ENCODE assay signal across 33 cellular contexts in the genomic region with DNA sequence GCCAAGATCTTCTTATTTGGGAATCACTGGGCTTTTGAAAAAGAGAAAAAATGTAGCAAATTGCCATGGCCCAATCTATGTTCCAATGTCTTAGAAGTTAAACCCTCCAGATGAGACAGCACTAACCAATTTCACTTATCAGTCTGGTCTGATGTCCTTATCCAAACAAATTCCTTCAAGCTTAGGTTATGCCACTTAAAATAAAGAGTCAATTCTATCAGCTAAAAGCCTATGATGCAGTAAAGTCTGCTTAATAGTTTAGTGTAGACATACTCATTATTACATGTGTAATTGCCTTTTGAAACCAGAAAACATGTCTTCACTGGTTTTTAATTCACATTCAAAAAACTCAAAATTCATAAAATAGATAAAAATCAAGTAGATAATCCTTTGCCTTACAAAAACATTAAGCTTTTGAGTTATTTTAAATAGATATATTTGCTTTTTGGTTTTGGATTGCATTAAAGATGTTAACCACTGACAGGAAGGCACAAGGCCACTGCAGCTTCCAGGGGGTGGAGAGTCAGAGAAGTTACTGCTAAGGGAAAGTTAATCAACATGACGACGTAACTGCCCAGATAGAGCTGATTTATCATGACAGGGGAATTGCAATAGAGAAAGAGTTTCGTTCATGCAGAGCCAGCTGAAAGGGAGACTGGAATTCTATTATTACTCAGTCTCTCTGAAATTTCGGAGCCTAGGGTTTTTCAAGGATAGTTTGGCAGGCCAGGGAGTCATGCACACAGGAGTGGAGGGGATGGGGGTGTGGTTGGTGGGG.
"Had no signal": no experiment of that assay in that cellular context is flagged by ENCODE, and none has a peak within 500 bp of the region (broad histone marks: within the 10 kb centered on the region; RNA-seq: fewer than 3 reads in every experiment).

No MANE protein-coding gene starts in this region.

- H3K36me3 Mint-ChIP-seq: brain; naive B cell; stimulated activated effector memory CD8-positive, alpha-beta T cell treated with anti-CD3 and anti-CD28 coated beads, Interleukin-12 subunit alpha, Interleukin-12 subunit beta, amount 100 ng/mL, for 72 hours had no signal

- H3K36me3 ChIP-seq: cardiac muscle cell, heart left ventricle, left lung, pancreas, prostate gland, thoracic aorta, uterus had no signal

- H3K27ac ChIP-seq: cardiac muscle cell, coronary artery, heart left ventricle, left lung, pancreas, prostate gland, skin epidermis, thoracic aorta, uterus had no signal

- H3K4me3 Mint-ChIP-seq: activated B cell treated with CpG ODN at 0.5 μM for 24 hours; activated CD8-positive, alpha-beta T cell treated with anti-CD3 and anti-CD28 coated beads for 36 hours; brain; effector memory CD8-positive, alpha-beta T cell; naive B cell; neural crest cell; stimulated activated effector memory CD8-positive, alpha-beta T cell treated with anti-CD3 and anti-CD28 coated beads, Interleukin-12 subunit alpha, Interleukin-12 subunit beta, amount 100 ng/mL, for 72 hours; stimulated activated naive CD8-positive, alpha-beta T cell treated with anti-CD3 and anti-CD28 coated beads, Interleukin-15, Interleukin-2, amounts not matched to agents 100 ng/mL and 50 ng/mL, for 24 hours; T-helper 2 cell treated with Interferon-gamma antibody and Interleukin-4, amounts not matched to agents 5 μg/mL and 100 μg/mL, for 36 hours had no signal

- ATAC-seq: activated CD8-positive, alpha-beta T cell treated with anti-CD3 and anti-CD28 coated beads for 36 hours; activated naive CD4-positive, alpha-beta T cell treated with anti-CD3 and anti-CD28 coated beads, Interleukin-2, amount 50 U/mL, for 72 hours; effector memory CD8-positive, alpha-beta T cell; heart left ventricle; left lung; pancreas; sciatic nerve; stimulated activated effector memory CD8-positive, alpha-beta T cell treated with anti-CD3 and anti-CD28 coated beads, Interleukin-12 subunit alpha, Interleukin-12 subunit beta, amount 100 ng/mL, for 72 hours had no signal

- H3K4me3 ChIP-seq: cardiac muscle cell, coronary artery, heart left ventricle, left lung, lung, pancreas, prostate gland, skin epidermis, thoracic aorta, uterus had no signal

- DNase-seq: activated B cell treated with CpG ODN at 0.5 μM for 24 hours; activated CD4-positive, alpha-beta T cell treated with anti-CD3 and anti-CD28 coated beads, Interleukin-2, amount 50 U/mL, for 1 hour; activated CD8-positive, alpha-beta T cell treated with anti-CD3 and anti-CD28 coated beads for 36 hours; activated naive CD4-positive, alpha-beta T cell; activated T-cell treated with anti-CD3 and anti-CD28 coated beads, Interleukin-2, amount 50 U/mL, for 48 hours; anterior cingulate cortex; effector memory CD8-positive, alpha-beta T cell; foreskin fibroblast; heart left ventricle; kidney glomerular epithelial cell; left lung; naive B cell; nucleus accumbens; pancreas; retina; stimulated activated CD4-positive, alpha-beta T cell treated with anti-CD3 and anti-CD28 coated beads, Interleukin-4, amount 100 ng/mL, for 24 hours; trophoblast cell; uterus had no signal

- H3K27ac Mint-ChIP-seq: activated B cell treated with CpG ODN at 0.5 μM for 24 hours; activated CD8-positive, alpha-beta T cell treated with anti-CD3 and anti-CD28 coated beads for 36 hours; activated naive CD4-positive, alpha-beta T cell treated with anti-CD3 and anti-CD28 coated beads, Interleukin-2, amount 50 U/mL, for 72 hours; activated T-helper 2 cell treated with anti-CD3 and anti-CD28 coated beads, Interferon-gamma antibody, Interleukin-2, Interleukin-4, amounts not matched to agents 10 μg/mL and 5 μg/mL and 100 μg/mL, durations not matched to agents 14 hours and 24 hours and 36 hours; effector memory CD8-positive, alpha-beta T cell; stimulated activated effector memory CD8-positive, alpha-beta T cell treated with anti-CD3 and anti-CD28 coated beads, Interleukin-12 subunit alpha, Interleukin-12 subunit beta, amount 100 ng/mL, for 72 hours; stimulated activated naive CD8-positive, alpha-beta T cell treated with anti-CD3 and anti-CD28 coated beads, Interleukin-15, Interleukin-2, amounts not matched to agents 100 ng/mL and 50 ng/mL, for 24 hours; T-helper 2 cell treated with Interferon-gamma antibody and Interleukin-4, amounts not matched to agents 5 μg/mL and 100 μg/mL, for 36 hours had no signal

- H3K4me1 ChIP-seq: heart left ventricle, left lung, pancreas, prostate gland, uterus had no signal

- H3K9me3 Mint-ChIP-seq: activated CD8-positive, alpha-beta T cell treated with anti-CD3 and anti-CD28 coated beads for 36 hours; activated naive CD4-positive, alpha-beta T cell treated with anti-CD3 and anti-CD28 coated beads, Interleukin-2, amount 50 U/mL, for 72 hours; activated T-helper 2 cell treated with anti-CD3 and anti-CD28 coated beads, Interferon-gamma antibody, Interleukin-2, Interleukin-4, amounts not matched to agents 10 μg/mL and 5 μg/mL and 100 μg/mL, durations not matched to agents 14 hours and 24 hours and 36 hours; stimulated activated effector memory CD8-positive, alpha-beta T cell treated with anti-CD3 and anti-CD28 coated beads, Interleukin-12 subunit alpha, Interleukin-12 subunit beta, amount 100 ng/mL, for 72 hours; T-helper 2 cell treated with Interferon-gamma antibody and Interleukin-4, amounts not matched to agents 5 μg/mL and 100 μg/mL, for 36 hours had no signal

- FAIRE-seq: endothelial cell of umbilical vein, pancreas had no signal

- H3K4me1 Mint-ChIP-seq: activated B cell treated with CpG ODN at 0.5 μM for 24 hours; brain; naive B cell; neural crest cell; stimulated activated effector memory CD8-positive, alpha-beta T cell treated with anti-CD3 and anti-CD28 coated beads, Interleukin-12 subunit alpha, Interleukin-12 subunit beta, amount 100 ng/mL, for 72 hours had no signal

- H3K9me3 ChIP-seq: left lung, pancreas, prostate gland, thoracic aorta, uterus had no signal

- H3K27me3 ChIP-seq: cardiac muscle cell, left lung, pancreas, uterus had no signal
